ENCODE assay signal across 9 cellular contexts in the genomic region with DNA sequence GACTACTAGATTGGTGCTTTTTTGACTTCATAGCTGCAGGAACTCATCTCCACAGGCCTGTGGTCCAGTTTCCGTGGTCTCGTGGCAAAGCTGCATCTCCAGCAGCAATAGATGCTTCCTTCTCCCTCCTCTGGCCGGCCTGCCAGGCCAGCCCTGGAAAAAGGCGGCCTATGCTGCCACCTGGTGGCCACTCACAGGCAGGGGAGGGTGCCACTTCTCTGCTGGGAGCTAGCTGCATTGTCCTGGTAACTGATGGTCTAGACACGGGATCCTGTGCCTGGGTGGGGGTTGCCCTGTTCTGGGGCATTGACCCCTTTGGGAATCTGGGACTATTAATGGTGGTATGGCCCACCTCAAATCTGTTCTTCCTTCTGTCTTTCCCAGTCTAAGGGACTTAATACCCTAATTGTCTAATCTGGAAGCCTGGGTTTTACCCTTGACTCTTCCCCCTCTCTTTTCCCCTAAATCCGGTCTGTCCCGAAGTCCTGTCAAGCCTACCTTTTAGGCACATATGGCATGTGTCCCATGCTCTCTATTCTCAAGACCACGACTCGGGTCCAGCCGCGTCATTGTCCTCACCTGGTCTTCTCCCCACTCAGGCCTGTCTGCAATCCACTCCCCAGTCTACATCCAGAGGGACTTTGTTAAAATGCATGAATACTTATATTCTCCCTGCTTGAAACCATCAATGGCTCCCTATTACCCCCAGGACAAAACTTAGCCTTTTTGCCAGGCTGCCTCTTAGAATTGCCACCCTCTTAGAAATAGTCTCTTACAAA. TPM values are rescaled to one million over a fixed set of nuclear protein-coding genes. Genes with fewer than 3 reads are reported as not detected.
DNase-seq lines count a peak whose midpoint lies in the region; ATAC-seq, FAIRE-seq and TF ChIP-seq lines count a peak whose summit lies in the region.
"Had no signal": no experiment of that assay in that cellular context is flagged by ENCODE, and none has a peak within 500 bp of the region (broad histone marks: within the 10 kb centered on the region; RNA-seq: fewer than 3 reads in every experiment).

No MANE protein-coding gene starts in this region.

- H3K4me1 Mint-ChIP-seq in activated T-cell treated with anti-CD3 and anti-CD28 coated beads, Interleukin-2, amount 50 U/mL, for 4 hours (ENCODE audit: low read depth) = peaks cover 9% of the 10 kb centered on the region
- H3K4me1 Mint-ChIP-seq in neural progenitor cell = peaks cover 11% of the 10 kb centered on the region

- TF ChIP-seq POLR2A in Peyer's patch (IDR thresholded peaks at IDR 0.05) = no peak

- no peaks in the 10 kb centered on the region for H3K9me3 ChIP-seq in Peyer's patch
- H3K9me3 ChIP-seq in fibroblast of lung (ENCODE audit: control insufficient read depth, insufficient read depth, low read depth, low read length) = no peaks in the 10 kb centered on the region
- H3K9me3 ChIP-seq in neural progenitor cell (ENCODE audit: low read depth) = peaks cover 5% of the 10 kb centered on the region

- H3K27ac ChIP-seq in Peyer's patch (no peak overlapping the region), fibroblast of lung (ENCODE audit: insufficient read depth, low read length) (no peak overlapping the region), neural progenitor cell (no peak overlapping the region)

- no peak overlapping the region for H3K4me2 ChIP-seq in fibroblast of lung (ENCODE audit: extremely low read depth, insufficient read depth, low read length)
- no peak overlapping the region for H3K4me2 ChIP-seq in neural progenitor cell

- H3F3A ChIP-seq in neural progenitor cell (ENCODE audit: low read depth) = peaks cover 12% of the 10 kb centered on the region

- peak; percentile 35 for ATAC-seq in GM19468 (IDR thresholded peaks at IDR 0.05; ENCODE audit: extremely low read depth, unreplicated experiment)
- peak; percentile 76 to 83 for ATAC-seq in activated T-cell treated with anti-CD3 and anti-CD28 coated beads, Interleukin-2, amount 50 U/mL, for 4 hours

- peak; percentile 79 for FAIRE-seq in HTR-8/SVneo (lab: Jason Lieb, UNC)

- H3K27me3 ChIP-seq in Peyer's patch (no peaks in the 10 kb centered on the region), fibroblast of lung (ENCODE audit: control insufficient read depth, insufficient read depth, low read length) (no peaks in the 10 kb centered on the region), neural progenitor cell (peaks cover 47% of the 10 kb centered on the region)

- peak; percentile 89 to 97 (median 95) for TF ChIP-seq CTCF in Peyer's patch (IDR thresholded peaks at IDR 0.05)
- TF ChIP-seq CTCF in fibroblast of lung (conservative IDR thresholded peaks at IDR 0.05 in 1 of 2, IDR thresholded peaks at IDR 0.05 in 1 of 2; ENCODE audit: low read depth in 1 of 2, low read length in 2 of 2) = peak; percentile 95 to 97
- TF ChIP-seq CTCF in neural progenitor cell (IDR thresholded peaks at IDR 0.05) = peak; percentile 95

- H3K27ac Mint-ChIP-seq in neural progenitor cell = no peak overlapping the region
- H3K27ac Mint-ChIP-seq: T-helper 1 cell treated with Interleukin-12 subunit alpha and Interleukin-12 subunit beta and Interleukin-4 antibody, amounts not matched to agents 30 μg/mL and 1 μg/mL, for 36 hours had no signal

- H3K36me3 Mint-ChIP-seq in activated T-cell treated with anti-CD3 and anti-CD28 coated beads, Interleukin-2, amount 50 U/mL, for 4 hours (ENCODE audit: insufficient read depth) = no peaks in the 10 kb centered on the region
- no peaks in the 10 kb centered on the region for H3K36me3 Mint-ChIP-seq in neural progenitor cell

- H3K4me3 Mint-ChIP-seq in activated T-cell treated with anti-CD3 and anti-CD28 coated beads, Interleukin-2, amount 50 U/mL, for 4 hours = no peak overlapping the region
- H3K4me3 Mint-ChIP-seq in neural progenitor cell = no peak overlapping the region
- H3K4me3 Mint-ChIP-seq: T-helper 1 cell treated with Interleukin-12 subunit alpha and Interleukin-12 subunit beta and Interleukin-4 antibody, amounts not matched to agents 30 μg/mL and 1 μg/mL, for 36 hours had no signal

- DNase-seq in COR-L47 (lab: John Stamatoyannopoulos, UW) = peak; percentile 61
- peak; percentile 77 for DNase-seq in HTR-8/SVneo (ENCODE audit: insufficient read length, low spot score)
- DNase-seq in Peyer's patch = peak; percentile 62 to 88 (median 87)
- peak; percentile 73 for DNase-seq in activated T-cell treated with anti-CD3 and anti-CD28 coated beads, Interleukin-2, amount 50 U/mL, for 4 hours
- DNase-seq in fibroblast of lung (ENCODE audit: low read depth in 2 of 2) = peak; percentile 48 to 68
- peak; percentile 85 for DNase-seq in neural progenitor cell (ENCODE audit: low spot score)
- DNase-seq in stromal cell of bone marrow (ENCODE audit: low read depth) = peak; percentile 50

- no peak overlapping the region for H2AFZ ChIP-seq in fibroblast of lung (ENCODE audit: low read length)
- no peak overlapping the region for H2AFZ ChIP-seq in neural progenitor cell (replicated peaks)

- H3K79me2 ChIP-seq in fibroblast of lung (ENCODE audit: control insufficient read depth, insufficient read depth, low read length) (no peaks in the 10 kb centered on the region), neural progenitor cell (ENCODE audit: low read depth) (no peaks in the 10 kb centered on the region)

- H3K4me1 ChIP-seq in Peyer's patch = peaks cover 0 to 9% (median 5%) of the 10 kb centered on the region in 4 donors
- peaks cover 7% of the 10 kb centered on the region for H3K4me1 ChIP-seq in fibroblast of lung (ENCODE audit: control insufficient read depth, extremely low read depth, insufficient read depth, low read length)
- no peaks in the 10 kb centered on the region for H3K4me1 ChIP-seq in neural progenitor cell

- peaks cover 38% of the 10 kb centered on the region for H3K27me3 Mint-ChIP-seq in activated T-cell treated with anti-CD3 and anti-CD28 coated beads, Interleukin-2, amount 50 U/mL, for 4 hours (ENCODE audit: low read depth)
- peaks cover 20% of the 10 kb centered on the region for H3K27me3 Mint-ChIP-seq in neural progenitor cell (ENCODE audit: insufficient read depth, low read depth)

- no peaks in the 10 kb centered on the region for H3K36me3 ChIP-seq in Peyer's patch
- H3K36me3 ChIP-seq in fibroblast of lung (ENCODE audit: control insufficient read depth, insufficient read depth, low read length) = no peaks in the 10 kb centered on the region
- H3K36me3 ChIP-seq in neural progenitor cell = no peaks in the 10 kb centered on the region

- H3K4me3 ChIP-seq in Peyer's patch (no peak overlapping the region), fibroblast of lung (replicated peaks in 1 of 4; ENCODE audit: control extremely low read depth in 1 of 4, insufficient read depth in 1 of 4, low read depth in 3 of 4, low read length in 4 of 4) (no peak overlapping the region), neural progenitor cell (no peak overlapping the region)

- H4K20me1 ChIP-seq in fibroblast of lung (ENCODE audit: control insufficient read depth, extremely low read depth, insufficient read depth, low read length) (no peaks in the 10 kb centered on the region), neural progenitor cell (ENCODE audit: low read depth) (no peaks in the 10 kb centered on the region)

- H3K9ac ChIP-seq in fibroblast of lung (ENCODE audit: insufficient read depth, low read length) (no peak overlapping the region), neural progenitor cell (no peak overlapping the region)

- H3K9me3 Mint-ChIP-seq in activated T-cell treated with anti-CD3 and anti-CD28 coated beads, Interleukin-2, amount 50 U/mL, for 4 hours = peaks cover 4% of the 10 kb centered on the region
- H3K9me3 Mint-ChIP-seq in neural progenitor cell = peaks cover 3% of the 10 kb centered on the region
- H3K9me3 Mint-ChIP-seq: T-helper 1 cell treated with Interleukin-12 subunit alpha and Interleukin-12 subunit beta and Interleukin-4 antibody, amounts not matched to agents 30 μg/mL and 1 μg/mL, for 36 hours had no signal

RNA-seq across cellular contexts. Expression of a gene that starts 20.1 kb away (rescaled TPM):
- total RNA-seq in Peyer's patch = 10 to 100 TPM in 3 of 4 donors, 1 to 10 TPM in 1; 6.4 to 17.3 (median 13.8) TPM
- total RNA-seq in activated T-cell treated with anti-CD3 and anti-CD28 coated beads, Interleukin-2, amount 50 U/mL, for 4 hours = under 1 TPM; 0.18 to 0.35 (median 0.35) TPM
- total RNA-seq in fibroblast of lung = 8.0 and 13.4 TPM in 2 replicates
- 52.9 and 86.5 TPM in 2 replicates for polyA plus RNA-seq in fibroblast of lung
- polyA plus RNA-seq in fibroblast of lung (2012) = 57.5 and 87.9 TPM in 2 replicates
- polyA minus RNA-seq in fibroblast of lung (ENCODE audit: low replicate concordance) = 70.0 and 100 TPM in 2 replicates
- total RNA-seq in neural progenitor cell (ENCODE audit: low replicate concordance) = 1.8 and 2.2 TPM in 2 replicates
